Comparison of ENCODE assay signal across 8 cellular contexts in the genomic region with DNA sequence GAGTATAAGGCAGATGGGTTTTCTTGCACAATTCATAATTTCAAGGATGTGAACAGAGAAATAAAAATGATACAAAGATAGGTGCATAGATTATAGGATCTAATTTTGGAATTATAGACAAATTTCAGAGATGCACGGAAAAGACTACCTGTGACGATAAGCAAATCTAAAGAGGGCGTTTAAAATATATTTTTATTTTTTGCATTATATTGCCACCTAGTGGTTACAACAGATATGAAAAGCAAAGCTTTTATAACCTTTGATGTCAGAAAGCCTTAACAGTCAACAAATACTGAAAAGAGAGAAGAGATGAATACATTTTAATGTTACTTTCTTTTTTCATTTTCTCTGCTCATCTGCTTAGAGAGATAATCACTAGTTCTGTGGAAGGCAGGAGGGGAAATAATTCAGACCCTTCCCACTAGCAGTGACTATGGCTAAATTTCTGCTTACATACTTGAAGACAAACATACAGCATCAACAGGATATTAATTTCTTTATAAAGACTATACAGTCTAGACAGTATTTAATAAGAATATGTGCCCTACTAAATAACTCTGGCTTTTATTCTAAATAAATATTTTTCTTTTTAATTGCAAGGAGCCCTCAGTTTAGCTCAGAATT. TPM values are rescaled to one million over a fixed set of nuclear protein-coding genes. Genes with fewer than 3 reads are reported as not detected.
DNase-seq lines count a peak whose midpoint lies in the region; ATAC-seq, FAIRE-seq and TF ChIP-seq lines count a peak whose summit lies in the region.

No MANE protein-coding gene starts in this region.

- H3K4me1 ChIP-seq in ascending aorta (no peaks in the 10 kb centered on the region), HepG2 (ENCODE audit: insufficient read depth, low read length) (no peaks in the 10 kb centered on the region)

- BruUV-seq in HepG2 (replicated peaks; lab: Mats Ljungman, UMichigan), result no TSS peak

- H3K9me3 ChIP-seq in ascending aorta (no peaks in the 10 kb centered on the region), HepG2 (ENCODE audit: low read length) (no peaks in the 10 kb centered on the region)

- no peak for TF ChIP-seq POLR2A in HepG2 (IDR thresholded peaks at IDR 0.05; ENCODE audit: insufficient read depth in 1 of 2, low read depth in 2 of 2, low read length in 2 of 2)

- in situ Hi-C loops in HepG2 (cut with HindIII; ENCODE audit: extremely low pct_ligation_motif_present, low pct_unique_long_range_greater_than_20kb), result no loop called here

- POLR2A ChIA-PET in HepG2 (lab: Yijun Ruan, JAX), result no interaction called here

- H3K9ac ChIP-seq in HepG2 (ENCODE audit: insufficient read depth, low read depth, low read length), result no peak overlapping the region

- H3K27ac ChIP-seq in ascending aorta (no peak overlapping the region), HepG2 (ENCODE audit: extremely low read length, insufficient read depth, low read length) (no peak overlapping the region)

- H3K4me3 ChIP-seq in ascending aorta (no peak overlapping the region), HepG2 (replicated peaks in 1 of 3; ENCODE audit: insufficient read depth in 1 of 3, low read depth in 2 of 3, low read length in 3 of 3) (no peak overlapping the region)

- H3K36me3 ChIP-seq in ascending aorta, result no peaks in the 10 kb centered on the region
- no peaks in the 10 kb centered on the region for H3K36me3 ChIP-seq in HepG2 (replicated peaks in 1 of 2; ENCODE audit: control insufficient read depth in 1 of 2, insufficient read depth in 2 of 2, low read length in 2 of 2)

- no peaks in the 10 kb centered on the region for H3K79me2 ChIP-seq in HepG2 (ENCODE audit: insufficient read depth, low read length)

- peak; percentile 1 to 49 for DNase-seq in NCI-H524 (lab: John Stamatoyannopoulos, UW)
- DNase-seq in NCI-H524 treated with DMSO at 0.1 percent for 48 hours (lab: John Stamatoyannopoulos, UW), result no peak
- DNase-seq in NCI-H1694 treated with DMSO at 0.1 percent for 48 hours (lab: John Stamatoyannopoulos, UW), result peak; percentile 23
- DNase-seq in ascending aorta (ENCODE audit: low spot score in 2 of 2), result no peak
- DNase-seq in HepG2 (ENCODE audit: low spot score), result peak; percentile 12
- DNase-seq in NK-92 (lab: John Stamatoyannopoulos, UW; ENCODE audit: unreplicated experiment), result no peak
- no peak for DNase-seq in activated CD4-positive, alpha-beta T cell treated with anti-CD3 and anti-CD28 coated beads, Interleukin-2, amount 50 U/mL, for 1 hour

- ATAC-seq in HG02678 (IDR thresholded peaks at IDR 0.05; ENCODE audit: unreplicated experiment) (peak; percentile 76), HepG2 (no peak)

- no peak for TF ChIP-seq EP300 in HepG2 (IDR thresholded peaks at IDR 0.05; ENCODE audit: low read depth in 2 of 2, low read length in 2 of 2)
- no peak for TF ChIP-seq EP300 in HepG2 (CRISPR knock-in tag; IDR thresholded peaks at IDR 0.05; ENCODE audit: borderline replicate concordance)

- H2AFZ ChIP-seq in HepG2 (ENCODE audit: low read length), result no peak overlapping the region

- no peak overlapping the region for H3K4me2 ChIP-seq in HepG2 (ENCODE audit: low read depth, low read length)

- FAIRE-seq in HepG2 (lab: Jason Lieb, UNC), result no peak

- H4K20me1 ChIP-seq in HepG2 (ENCODE audit: insufficient read depth, low read length), result no peaks in the 10 kb centered on the region

- H3K27me3 ChIP-seq in ascending aorta (no peaks in the 10 kb centered on the region), HepG2 (ENCODE audit: control insufficient read depth in 1 of 2, insufficient read depth in 2 of 2, low read length in 2 of 2) (no peaks in the 10 kb centered on the region)

- no peak for TF ChIP-seq RAD21 in HepG2 (CRISPR knock-in tag; IDR thresholded peaks at IDR 0.05)

- TF ChIP-seq CTCF in ascending aorta (IDR thresholded peaks at IDR 0.05) (peak; percentile 21 to 63 (median 48)), HepG2 (CRISPR knock-in tag; IDR thresholded peaks at IDR 0.05) (peak; percentile 46)

- intact Hi-C loops in ascending aorta (cut with DNase I), result loop anchor here (1.0 to 10.0 kb wide), 3 partner anchors 451 to 1924 kb away; no protein-coding TSS in a partner anchor
- intact Hi-C loops in HepG2 (cut with micrococcal nuclease; ENCODE audit: unreplicated experiment), result loop anchor here (1.0 to 5.0 kb wide), 3 partner anchors 345 to 1927 kb away; no protein-coding TSS in a partner anchor

- CTCF ChIA-PET in HepG2 (lab: Yijun Ruan, JAX; ENCODE audit: low intra/inter-chr PET ratio, low total read pairs), result interaction anchor here (1.6 to 1.9 kb wide), 2 partner anchors 345 to 452 kb away, joined by 4 to 11 read pairs; no protein-coding TSS in a partner anchor

- 2% methylated on average over 3 of the region's 3 CpGs for WGBS in HepG2 (ENCODE audit: low lambda C conversion rate)

TF ChIP-seq in HepG2, 621 proteins besides CTCF, POLR2A, EP300 and RAD21:
- TF ChIP-seq STAG1 (CRISPR knock-in tag; IDR thresholded peaks at IDR 0.05), result peak; percentile 50
- TF ChIP-seq, protein P1, sequence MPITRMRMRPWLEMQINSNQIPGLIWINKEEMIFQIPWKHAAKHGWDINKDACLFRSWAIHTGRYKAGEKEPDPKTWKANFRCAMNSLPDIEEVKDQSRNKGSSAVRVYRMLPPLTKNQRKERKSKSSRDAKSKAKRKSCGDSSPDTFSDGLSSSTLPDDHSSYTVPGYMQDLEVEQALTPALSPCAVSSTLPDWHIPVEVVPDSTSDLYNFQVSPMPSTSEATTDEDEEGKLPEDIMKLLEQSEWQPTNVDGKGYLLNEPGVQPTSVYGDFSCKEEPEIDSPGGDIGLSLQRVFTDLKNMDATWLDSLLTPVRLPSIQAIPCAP (CRISPR knock-in tag; IDR thresholded peaks at IDR 0.05; ENCODE audit: low read depth), result no peak

RNA-seq across cellular contexts. Expression of gene NTS, which starts 46.3 kb away (rescaled TPM):
- total RNA-seq in ascending aorta, result not detected
- 0.13 TPM in 1 of 2 replicates, not detected in the other for total RNA-seq in HepG2 (2016; rRNA removed; fragmentation: Illumina TruSeq; extraction: Trizol)
- total RNA-seq in HepG2 (2016; cell fraction: cytosol; rRNA removed; fragmentation: Illumina TruSeq; extraction: Trizol; ENCODE audit: low read depth), result not detected in 2 replicates
- total RNA-seq in HepG2 (2016; cell fraction: insoluble cytoplasmic fraction; rRNA removed; fragmentation: Illumina TruSeq; extraction: Trizol), result not detected in 2 replicates
- total RNA-seq in HepG2 (2016; cell fraction: membrane; rRNA removed; fragmentation: Illumina TruSeq; extraction: Trizol), result not detected in 2 replicates
- not detected in 2 replicates for total RNA-seq in HepG2 (2016; cell fraction: nucleus; rRNA removed; fragmentation: Illumina TruSeq; extraction: Trizol)
- 0.05 TPM in 1 of 2 replicates, not detected in the other for polyA plus RNA-seq in HepG2 (2011; rRNA removed)
- not detected in 2 replicates for polyA plus RNA-seq in HepG2 (2011; cell fraction: cytosol; rRNA removed)
- polyA plus RNA-seq in HepG2 (2011; cell fraction: nucleus; rRNA removed), result not detected in 2 replicates
- polyA plus RNA-seq in HepG2 (2012), result not detected in 2 replicates
- polyA plus RNA-seq in HepG2 (2016; cell fraction: cytosol; fragmentation: Illumina TruSeq; extraction: Trizol; ENCODE audit: low read depth), result not detected in 2 replicates
- polyA plus RNA-seq in HepG2 (2016; cell fraction: insoluble cytoplasmic fraction; fragmentation: Illumina TruSeq; extraction: Trizol; ENCODE audit: low read depth), result not detected in 2 replicates
- not detected in 2 replicates for polyA plus RNA-seq in HepG2 (2016; cell fraction: membrane; fragmentation: Illumina TruSeq; extraction: Trizol; ENCODE audit: low read depth)
- polyA plus RNA-seq in HepG2 (2016; cell fraction: nucleus; fragmentation: Illumina TruSeq; extraction: Trizol; ENCODE audit: insufficient read depth, low read depth), result not detected in 2 replicates
- polyA minus RNA-seq in HepG2 (2011; rRNA and poly(A)+ RNA removed; ENCODE audit: low replicate concordance), result 0.75 TPM in 1 of 2 replicates, not detected in the other
- not detected in 2 replicates for polyA minus RNA-seq in HepG2 (2011; cell fraction: cytosol; rRNA and poly(A)+ RNA removed)
- polyA minus RNA-seq in HepG2 (2011; cell fraction: nucleus; rRNA and poly(A)+ RNA removed), result not detected in 2 replicates

Comparison
In these comparisons a context has a peak if more than half of its experiments do, and no peak if none do; other contexts are left out.
1. DNase-seq: peak in NCI-H524 (2 of 2), NCI-H1694 treated with DMSO at 0.1 percent for 48 hours (single experiment) and HepG2 (single experiment); none in NCI-H524 treated with DMSO at 0.1 percent for 48 hours (single experiment), ascending aorta (0 of 2), NK-92 (single experiment) and activated CD4-positive, alpha-beta T cell treated with anti-CD3 and anti-CD28 coated beads, Interleukin-2, amount 50 U/mL, for 1 hour (single experiment).